14 cellular contexts compared by ENCODE assay signal in genomic region chr9:127700140-127700539, GRCh38. TPM values are rescaled to one million over a fixed set of nuclear protein-coding genes. Genes with fewer than 3 reads are reported as not detected.
A peak's percentile ranks its signal among the peaks of the same experiment; 100 is the strongest.
DNase-seq lines count a peak whose midpoint lies in the region; ATAC-seq lines count a peak whose summit lies in the region.
"Had no signal": no experiment of that assay in that cellular context is flagged by ENCODE, and none has a peak within 500 bp of the region (broad histone marks: within the 10 kb centered on the region; RNA-seq: fewer than 3 reads in every experiment).

No MANE protein-coding gene starts in this region.

- peaks cover 10% of the 10 kb centered on the region for H3K4me1 Mint-ChIP-seq in T-helper 2 cell treated with Interferon-gamma antibody and Interleukin-4, amounts not matched to agents 5 μg/mL and 100 μg/mL, for 36 hours (ENCODE audit: low read depth)
- peaks cover 6 to 15% (median 11%) of the 10 kb centered on the region in 4 donors for H3K4me1 Mint-ChIP-seq in naive thymus-derived CD8-positive, alpha-beta T cell

- H3K9me3 Mint-ChIP-seq in T-helper 2 cell treated with Interferon-gamma antibody and Interleukin-4, amounts not matched to agents 5 μg/mL and 100 μg/mL, for 36 hours = no peaks in the 10 kb centered on the region
- no peaks in the 10 kb centered on the region for H3K9me3 Mint-ChIP-seq in naive thymus-derived CD8-positive, alpha-beta T cell

- H3K9ac ChIP-seq in stomach smooth muscle (ENCODE audit: low read length in 2 of 2) = no peak overlapping the region

- no peak overlapping the region for H3K27ac Mint-ChIP-seq in T-helper 2 cell treated with Interferon-gamma antibody and Interleukin-4, amounts not matched to agents 5 μg/mL and 100 μg/mL, for 36 hours
- peak overlapping the region in 3 of 10 donors; percentile 43 to 76 (median 58) for H3K27ac Mint-ChIP-seq in naive thymus-derived CD8-positive, alpha-beta T cell

- H3K27me3 ChIP-seq in stomach smooth muscle (ENCODE audit: control insufficient read depth in 1 of 2, insufficient read depth in 2 of 2, low read length in 2 of 2) = no peaks in the 10 kb centered on the region
- H3K27me3 ChIP-seq: Peyer's patch had no signal

- H3K27ac ChIP-seq in angular gyrus (ENCODE audit: low read depth, low read length) (peak overlapping the region; percentile 88), stomach smooth muscle (ENCODE audit: low read length) (peak overlapping the region; percentile 66)

- H3K4me3 ChIP-seq in stomach smooth muscle (ENCODE audit: low read length in 2 of 2) = no peak overlapping the region

- peaks cover 2% of the 10 kb centered on the region for H3K36me3 Mint-ChIP-seq in T-helper 2 cell treated with Interferon-gamma antibody and Interleukin-4, amounts not matched to agents 5 μg/mL and 100 μg/mL, for 36 hours (ENCODE audit: low read depth)
- H3K36me3 Mint-ChIP-seq in naive thymus-derived CD8-positive, alpha-beta T cell = no peaks in the 10 kb centered on the region

- H3K36me3 ChIP-seq in stomach smooth muscle (ENCODE audit: control insufficient read depth in 2 of 2, insufficient read depth in 2 of 2, low read length in 2 of 2) = no peaks in the 10 kb centered on the region
- H3K36me3 ChIP-seq: Peyer's patch had no signal

- no peaks in the 10 kb centered on the region for H3K27me3 Mint-ChIP-seq in T-helper 2 cell treated with Interferon-gamma antibody and Interleukin-4, amounts not matched to agents 5 μg/mL and 100 μg/mL, for 36 hours (ENCODE audit: low read depth)
- peaks cover 0 to 1% (median 0%) of the 10 kb centered on the region in 5 donors for H3K27me3 Mint-ChIP-seq in naive thymus-derived CD8-positive, alpha-beta T cell

- POLR2A ChIA-PET in naive thymus-derived CD8-positive, alpha-beta T cell (lab: Charles Lee) = interaction anchor here (0.6 to 1.5 kb wide), 2 partner anchors 15 to 35 kb away, joined by 3 to 6 read pairs; partner anchors contain the start of genes PTRH1, TOR2A and TTC16

- H3K4me3 Mint-ChIP-seq in T-helper 2 cell treated with Interferon-gamma antibody and Interleukin-4, amounts not matched to agents 5 μg/mL and 100 μg/mL, for 36 hours = peak overlapping the region; percentile 72
- peak overlapping the region; percentile 2 to 89 (median 80) for H3K4me3 Mint-ChIP-seq in naive thymus-derived CD8-positive, alpha-beta T cell

- no peak for ATAC-seq in naive thymus-derived CD8-positive, alpha-beta T cell
- ATAC-seq: HepG2 had no signal

- peaks cover 12% of the 10 kb centered on the region for H3K4me1 ChIP-seq in stomach smooth muscle (ENCODE audit: control insufficient read depth, insufficient read depth, low read length)
- H3K4me1 ChIP-seq: Peyer's patch had no signal

- H3K9me3 ChIP-seq in stomach smooth muscle (ENCODE audit: control insufficient read depth in 2 of 2, low read length in 2 of 2) = no peaks in the 10 kb centered on the region
- H3K9me3 ChIP-seq: Peyer's patch had no signal

- DNase-seq in T-helper 2 cell treated with Interferon-gamma antibody and Interleukin-4, amounts not matched to agents 5 μg/mL and 100 μg/mL, for 36 hours (ENCODE audit: low spot score) = no peak
- DNase-seq in T-helper 2 cell (no peak), activated gamma-delta T cell treated with Interleukin-2 at 50 U/mL for 16 hours (no peak), NCI-H2081 treated with DMSO at 0.1 percent for 48 hours (lab: John Stamatoyannopoulos, UW) (no peak)
- DNase-seq in naive thymus-derived CD8-positive, alpha-beta T cell = no peak
- no peak for DNase-seq in stimulated activated CD4-positive, alpha-beta T cell treated with anti-CD3 and anti-CD28 coated beads, Interleukin-15, amount 100 ng/mL, for 24 hours
- DNase-seq: 8988T; activated naive CD4-positive, alpha-beta T cell treated with Interleukin-2 at 50 U/mL for 16 hours; Peyer's patch; retina had no signal

RNA-seq across cellular contexts. Expression of gene CFAP157, which starts 6.6 kb away (rescaled TPM):
- under 1 TPM; 0.58 to 0.99 TPM for total RNA-seq in naive thymus-derived CD8-positive, alpha-beta T cell
- polyA plus RNA-seq in naive thymus-derived CD8-positive, alpha-beta T cell = under 1 TPM; 0.18 to 0.32 (median 0.23) TPM
- total RNA-seq: HepG2, subcutaneous adipose tissue had no signal

RNA-seq across cellular contexts. Expression of gene PTRH1, which starts 15.3 kb away (rescaled TPM):
- 1 to 10 TPM; 8.8 to 8.9 TPM for total RNA-seq in naive thymus-derived CD8-positive, alpha-beta T cell
- polyA plus RNA-seq in naive thymus-derived CD8-positive, alpha-beta T cell = 10 to 100 TPM; 26.2 to 37.7 (median 30.9) TPM

RNA-seq across cellular contexts. Expression of gene TTC16, which starts 15.7 kb away (rescaled TPM):
- 1 to 10 TPM; 7.2 to 8.2 TPM for total RNA-seq in naive thymus-derived CD8-positive, alpha-beta T cell
- 1 to 10 TPM; 1.8 to 4.4 (median 3.0) TPM for polyA plus RNA-seq in naive thymus-derived CD8-positive, alpha-beta T cell
- total RNA-seq: HepG2, Peyer's patch had no signal
- polyA plus RNA-seq: HepG2 had no signal

RNA-seq across cellular contexts. Expression of gene TOR2A, which starts 35.0 kb away (rescaled TPM):
- 10 to 100 TPM in 1 of 2 experiments, 1 to 10 TPM in 1; 9.8 to 13.9 TPM for total RNA-seq in naive thymus-derived CD8-positive, alpha-beta T cell
- 10 to 100 TPM; 18.1 to 24.7 (median 23.5) TPM for polyA plus RNA-seq in naive thymus-derived CD8-positive, alpha-beta T cell
